ENCODE assay signal across 8 cellular contexts in genomic region chr11:20387262-20388095, GRCh38. TPM values are rescaled to one million over a fixed set of nuclear protein-coding genes. Genes with fewer than 3 reads are reported as not detected.
DNase-seq lines count a peak whose midpoint lies in the region; ATAC-seq and TF ChIP-seq lines count a peak whose summit lies in the region.

PRMT3 (plus strand) TSS chr11:20387716; CDS start chr11:20387747, 31 bp downstream.

- H3K4me1 ChIP-seq in adrenal gland (replicated peaks in 1 of 2) (peaks cover 8 to 11% of the 10 kb centered on the region in 2 donors), heart left ventricle (peaks cover 0 to 22% (median 13%) of the 10 kb centered on the region in 12 donors)

- DNase-seq in NCI-H146 treated with DMSO at 0.1 percent for 48 hours (lab: John Stamatoyannopoulos, UW; ENCODE audit: unreplicated experiment) (peak; percentile 86), T-helper 1 cell (peak; percentile 95 to 99 (median 96)), adrenal gland (peak; percentile 93 to 97 (median 96)), heart left ventricle (peak; percentile 96 to 98 (median 97)), posterior cingulate gyrus (peak; percentile 90 to 99 (median 92)), type B pancreatic cell (ENCODE audit: extremely low spot score, unreplicated experiment) (peak; percentile 98)

- no peaks in the 10 kb centered on the region for H3K9me3 Mint-ChIP-seq in type B pancreatic cell

- H3K36me3 Mint-ChIP-seq in type B pancreatic cell = peaks cover under 1% of the 10 kb centered on the region

- H3K4me3 Mint-ChIP-seq in type B pancreatic cell = peak within 1 kb of the TSS; percentile 99

- intact Hi-C loops in adrenal gland (cut with DNase I) (loop anchor here in 1 of 2 donors (10.0 kb wide), 1 partner anchor 57 kb away; no protein-coding TSS in a partner anchor), heart left ventricle (cut with DNase I) (loop anchor here in 4 of 10 donors (1.0 to 5.0 kb wide), 3 partner anchors 85 to 223 kb away; no protein-coding TSS in a partner anchor), posterior cingulate gyrus (cut with DNase I) (loop anchor here (1.0 to 5.0 kb wide), 3 partner anchors 24 to 223 kb away; partner anchors contain the start of gene HTATIP2)

- WGBS in adrenal gland, 4 donors = 0 to 1% (median 0%) methylated on average over 19 to 96 of the region's 96 CpGs; no CpG with 5 or more reads in 1 of the 4 donors
- 0 to 1% (median 0%) methylated on average over 8 to 96 of the region's 96 CpGs for WGBS in heart left ventricle, 4 donors

- no peaks in the 10 kb centered on the region for H3K9me3 ChIP-seq in adrenal gland (replicated peaks in 1 of 3)
- no peaks in the 10 kb centered on the region for H3K9me3 ChIP-seq in heart left ventricle

- H3K36me3 ChIP-seq in adrenal gland (replicated peaks in 1 of 2) (peaks cover 0 to 14% of the 10 kb centered on the region in 2 donors), heart left ventricle (peaks cover 0 to 36% (median 28%) of the 10 kb centered on the region in 9 donors)

- peak within 1 kb of the TSS; percentile 98 for H3K27ac Mint-ChIP-seq in type B pancreatic cell

- peak; percentile 78 to 80 for TF ChIP-seq POLR2A in adrenal gland (IDR thresholded peaks at IDR 0.05)
- peak in 1 of 2 donors; percentile 79 for TF ChIP-seq POLR2A in heart left ventricle (IDR thresholded peaks at IDR 0.05)

- no peaks in the 10 kb centered on the region for H3K27me3 Mint-ChIP-seq in type B pancreatic cell

- H3K27ac ChIP-seq in adrenal gland (peak within 1 kb of the TSS in 4 of 5 donors; percentile 78 to 95 (median 88)), heart left ventricle (peak within 1 kb of the TSS; percentile 80 to 97 (median 92))

- peak; percentile 85 for ATAC-seq in GM18498 (IDR thresholded peaks at IDR 0.05; ENCODE audit: unreplicated experiment)
- ATAC-seq in HG02885 (IDR thresholded peaks at IDR 0.05; ENCODE audit: poor library complexity, unreplicated experiment) = peak; percentile 83
- ATAC-seq in heart left ventricle = peak; percentile 94 to 98 (median 98)

- peaks cover 5% of the 10 kb centered on the region for H3K4me1 Mint-ChIP-seq in type B pancreatic cell (ENCODE audit: unreplicated experiment)

- H3K27me3 ChIP-seq in adrenal gland (no peaks in the 10 kb centered on the region), heart left ventricle (no peaks in the 10 kb centered on the region)

- TF ChIP-seq CTCF in adrenal gland (IDR thresholded peaks at IDR 0.05) = peak in 5 of 6 experiments; percentile 91 to 100 (median 99)
- peak in 7 of 12 donors; percentile 6 to 94 (median 17) for TF ChIP-seq CTCF in heart left ventricle (IDR thresholded peaks at IDR 0.05)
- peak; percentile 99 for TF ChIP-seq CTCF in type B pancreatic cell (conservative IDR thresholded peaks at IDR 0.05)

- H3K4me3 ChIP-seq in adrenal gland (peak within 1 kb of the TSS; percentile 36 to 90 (median 74)), heart left ventricle (peak within 1 kb of the TSS; percentile 70 to 93 (median 84))

RNA-seq across cellular contexts. Expression of gene PRMT3, which starts in this region (rescaled TPM):
- total RNA-seq in adrenal gland (10 to 100 TPM; 11.4 to 23.4 (median 15.0) TPM), heart left ventricle (10 to 100 TPM in 7 of 9 donors, 1 to 10 TPM in 2; 9.9 to 15.0 (median 10.5) TPM), type B pancreatic cell (ENCODE audit: low replicate concordance) (15.4 and 15.8 TPM in 2 replicates)
- polyA plus RNA-seq in adrenal gland (10 to 100 TPM in 2 of 3 donors, 1 to 10 TPM in 1; 7.6 to 21.9 (median 10.0) TPM), heart left ventricle (10 to 100 TPM in 1 of 2 donors, 1 to 10 TPM in 1; 6.6 to 13.7 TPM)

Comparison
In these comparisons a context has a peak if more than half of its experiments do, and no peak if none do; other contexts are left out.
1. Peak in every context shown above with its lines: DNase-seq, ATAC-seq, H3K4me3 ChIP-seq and H3K27ac ChIP-seq.
2. CTCF ChIP-seq: peak in every context shown above with its lines; median percentile 99 in adrenal gland; 99 in type B pancreatic cell; 17 in heart left ventricle.